Comparison of ENCODE assay signal across 18 cellular contexts in the genomic region with DNA sequence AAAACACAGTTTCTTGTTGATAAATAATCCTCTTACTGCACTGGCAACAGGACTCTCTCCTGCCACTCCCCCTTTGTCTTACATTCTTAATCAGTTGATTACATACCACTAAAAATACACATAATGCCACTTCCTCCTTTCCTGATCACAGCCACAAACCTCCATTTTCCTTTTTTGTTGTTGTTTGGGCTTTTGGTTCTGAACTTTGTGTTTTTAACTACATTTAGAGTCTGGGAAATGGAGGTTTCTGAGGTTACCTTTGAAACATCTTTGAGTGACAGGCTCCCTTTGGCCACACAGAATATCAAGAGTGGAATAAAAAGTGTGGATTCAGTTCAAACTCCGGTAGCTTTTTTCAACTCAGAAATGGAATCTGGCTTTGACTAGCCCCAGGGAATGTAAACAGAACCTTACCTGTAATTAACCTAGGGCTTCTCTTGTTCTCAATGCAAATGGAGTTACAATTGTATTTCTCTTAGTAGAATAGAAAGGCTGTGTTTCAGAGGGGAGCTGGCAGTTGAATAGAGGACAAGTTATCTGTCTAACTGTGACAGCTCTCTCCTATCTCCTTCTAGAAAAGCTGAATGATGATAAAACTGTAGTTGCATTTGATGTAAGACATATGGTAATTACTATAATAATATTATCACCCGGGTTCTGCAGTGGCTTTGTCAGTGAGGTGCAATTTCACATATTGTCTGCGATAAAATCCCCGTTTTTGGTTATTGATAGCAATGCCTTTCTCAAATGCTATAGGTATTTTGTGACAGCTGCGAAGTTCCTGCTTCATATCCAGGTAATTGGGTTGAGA.
DNase-seq lines count a peak whose midpoint lies in the region; FAIRE-seq and TF ChIP-seq lines count a peak whose summit lies in the region.
"Had no signal": no experiment of that assay in that cellular context is flagged by ENCODE, and none has a peak within 500 bp of the region (broad histone marks: within the 10 kb centered on the region; RNA-seq: fewer than 3 reads in every experiment).

No MANE protein-coding gene starts in this region.

- H3K4me3 Mint-ChIP-seq in astrocyte (ENCODE audit: unreplicated experiment) = no peak overlapping the region
- H3K4me3 Mint-ChIP-seq: activated T-cell treated with anti-CD3 and anti-CD28 coated beads, Interleukin-2, amount 50 U/mL, for 72 hours; CD8-positive, alpha-beta T cell; T-helper 2 cell treated with Interferon-gamma antibody and Interleukin-4, amounts not matched to agents 5 μg/mL and 100 μg/mL, for 36 hours had no signal

- no peak for TF ChIP-seq POLR2A in stomach (IDR thresholded peaks at IDR 0.05)

- H3K36me3 ChIP-seq in astrocyte (ENCODE audit: insufficient read depth, low read length) (no peaks in the 10 kb centered on the region), stomach (no peaks in the 10 kb centered on the region)
- H3K36me3 ChIP-seq: ovary had no signal

- no peak for FAIRE-seq in astrocyte (lab: Jason Lieb, UNC)

- no peaks in the 10 kb centered on the region for H4K20me1 ChIP-seq in astrocyte (ENCODE audit: insufficient read depth, low read length)

- peak overlapping the region; percentile 13 for H2AFZ ChIP-seq in astrocyte (ENCODE audit: low read depth, low read length)

- H3K9me3 ChIP-seq in astrocyte (ENCODE audit: insufficient read depth, low read depth, low read length) = no peaks in the 10 kb centered on the region
- peaks cover 0 to 7% (median 0%) of the 10 kb centered on the region in 4 donors for H3K9me3 ChIP-seq in stomach
- H3K9me3 ChIP-seq: ovary, testis had no signal

- peaks cover 2% of the 10 kb centered on the region for H3K27me3 Mint-ChIP-seq in astrocyte (ENCODE audit: low read depth, unreplicated experiment)

- DNase-seq in NCI-H1436 treated with DMSO at 0.1 percent for 48 hours (lab: John Stamatoyannopoulos, UW) = peak; percentile 25
- DNase-seq in NCI-H1436 (lab: John Stamatoyannopoulos, UW) = no peak
- DNase-seq in NCI-H526 treated with DMSO at 0.1 percent for 48 hours (lab: John Stamatoyannopoulos, UW) = peak; percentile 86
- no peak for DNase-seq in astrocyte (ENCODE audit: low read depth)
- peak; percentile 16 for DNase-seq in retinal pigment epithelial cell (ENCODE audit: low read depth)
- no peak for DNase-seq in stomach
- DNase-seq in NCI-H187 (lab: John Stamatoyannopoulos, UW) = no peak
- DNase-seq in stimulated activated CD4-positive, alpha-beta T cell treated with anti-CD3 and anti-CD28 coated beads, Interleukin-4, amount 100 ng/mL, for 1 hour = no peak
- DNase-seq: 8988T; activated T-cell treated with anti-CD3 and anti-CD28 coated beads, Interleukin-2, amount 50 U/mL, for 72 hours; anterior cingulate cortex; CD8-positive, alpha-beta T cell; GF-D8; KG1; ovary; RPMI8226; testis had no signal

- no peaks in the 10 kb centered on the region for H3K27me3 ChIP-seq in astrocyte (ENCODE audit: insufficient read depth, low read length)
- no peaks in the 10 kb centered on the region for H3K27me3 ChIP-seq in stomach
- H3K27me3 ChIP-seq: ovary, testis had no signal

- WGBS in stomach, 5 donors = 62 to 74% (median 67%) methylated on average over 5 of the region's 5 CpGs

- no peak overlapping the region for H3K4me2 ChIP-seq in astrocyte (ENCODE audit: low read length)

- no peaks in the 10 kb centered on the region for H3K9me3 Mint-ChIP-seq in astrocyte (ENCODE audit: unreplicated experiment)
- H3K9me3 Mint-ChIP-seq: T-helper 2 cell treated with Interferon-gamma antibody and Interleukin-4, amounts not matched to agents 5 μg/mL and 100 μg/mL, for 36 hours had no signal

- H3K4me1 Mint-ChIP-seq in astrocyte (ENCODE audit: low read depth, unreplicated experiment) = peaks cover 7% of the 10 kb centered on the region

- no peaks in the 10 kb centered on the region for H3K4me1 ChIP-seq in astrocyte (ENCODE audit: insufficient read depth, low read length)
- peaks cover 0 to 24% (median 13%) of the 10 kb centered on the region in 4 donors for H3K4me1 ChIP-seq in stomach

- no peak for TF ChIP-seq CTCF in astrocyte (IDR thresholded peaks at IDR 0.05; ENCODE audit: insufficient read depth, low read depth, low read length)
- no peak for TF ChIP-seq CTCF in retinal pigment epithelial cell (conservative IDR thresholded peaks at IDR 0.05; ENCODE audit: low read depth, low read length)
- no peak for TF ChIP-seq CTCF in stomach (IDR thresholded peaks at IDR 0.05)

- H3K4me3 ChIP-seq in astrocyte (ENCODE audit: insufficient read depth, low read depth, low read length) (no peak overlapping the region), retinal pigment epithelial cell (ENCODE audit: low read length) (no peak overlapping the region), stomach (no peak overlapping the region)
- H3K4me3 ChIP-seq: ovary, testis had no signal

- H3K27ac ChIP-seq in astrocyte (ENCODE audit: low read depth, low read length) (no peak overlapping the region), stomach (no peak overlapping the region)
- H3K27ac ChIP-seq: testis had no signal

- no peak overlapping the region for H3K9ac ChIP-seq in astrocyte (ENCODE audit: low read length)

- no peak for TF ChIP-seq EP300 in stomach (IDR thresholded peaks at IDR 0.05)

- no peak overlapping the region for H3K27ac Mint-ChIP-seq in astrocyte (ENCODE audit: unreplicated experiment)
- H3K27ac Mint-ChIP-seq: activated T-cell treated with anti-CD3 and anti-CD28 coated beads, Interleukin-2, amount 50 U/mL, for 72 hours; CD8-positive, alpha-beta T cell; T-helper 2 cell treated with Interferon-gamma antibody and Interleukin-4, amounts not matched to agents 5 μg/mL and 100 μg/mL, for 36 hours had no signal

- H3K36me3 Mint-ChIP-seq in astrocyte (ENCODE audit: low read depth, unreplicated experiment) = no peaks in the 10 kb centered on the region
- H3K36me3 Mint-ChIP-seq: CD8-positive, alpha-beta T cell had no signal

- intact Hi-C loops in stomach (cut with DNase I; ENCODE audit: low total_unique reads) = no loop called here

- H3K79me2 ChIP-seq in astrocyte (ENCODE audit: insufficient read depth, low read length) = no peaks in the 10 kb centered on the region

Comparison
In these comparisons a context has a peak if more than half of its experiments do, and no peak if none do; other contexts are left out.
1. DNase-seq: peak in NCI-H1436 treated with DMSO at 0.1 percent for 48 hours (single experiment), NCI-H526 treated with DMSO at 0.1 percent for 48 hours (single experiment) and retinal pigment epithelial cell (single experiment); none in NCI-H1436 (single experiment), astrocyte (single experiment), stomach (single experiment), NCI-H187 (0 of 2) and stimulated activated CD4-positive, alpha-beta T cell treated with anti-CD3 and anti-CD28 coated beads, Interleukin-4, amount 100 ng/mL, for 1 hour (single experiment).